1 cellular context compared by ENCODE assay signal in the genomic region with DNA sequence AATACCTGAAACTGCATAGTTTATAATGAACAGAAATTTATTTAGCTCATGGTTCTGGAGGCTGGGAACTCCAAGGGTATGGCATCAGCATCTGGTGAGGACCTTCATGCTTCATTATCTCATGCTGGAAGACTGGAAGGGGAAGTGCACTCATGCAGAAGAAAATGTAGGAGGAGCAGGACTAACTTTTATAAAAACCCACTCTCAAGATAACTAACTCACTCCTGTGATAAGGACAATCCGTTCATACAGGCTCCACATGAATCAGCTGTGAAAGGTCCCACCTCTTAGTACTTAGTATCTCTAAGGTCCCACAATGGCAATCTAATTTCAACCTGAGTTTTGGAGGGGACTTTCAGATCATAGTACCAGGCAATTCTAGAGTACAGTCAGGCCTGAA.
A peak's percentile ranks its signal among the peaks of the same experiment; 100 is the strongest.
TF ChIP-seq lines count a peak whose summit lies in the region.

No MANE protein-coding gene starts in this region.

TF ChIP-seq in K562, 482 proteins besides CTCF, POLR2A, EP300 and RAD21:
- 0 out of 2 replicates have a peak, but pooled peaks have one; percentile 8 for TF ChIP-seq JUND (IDR thresholded peaks at IDR 0.05; ENCODE audit: borderline replicate concordance, low read depth, low read length)
- TF ChIP-seq JUND (tag; IDR thresholded peaks at IDR 0.05; ENCODE audit: borderline replicate concordance, low read depth, low read length), result no peak; the same call in 2 of the 3 replicates
- peak; percentile 19; the same call in 1 of the 2 replicates for TF ChIP-seq FOSL1 (tag; conservative IDR thresholded peaks at IDR 0.05)
- peak; percentile 70 to 86 for TF ChIP-seq TRIM24 (IDR thresholded peaks at IDR 0.05)
- TF ChIP-seq DPF2 (IDR thresholded peaks at IDR 0.05), result 0 out of 2 replicates have a peak, but pooled peaks have one; percentile 14
- no peak for TF ChIP-seq ZNF436 (CRISPR knock-in tag; IDR thresholded peaks at IDR 0.05)
- no peak for TF ChIP-seq HNRNPUL1 (IDR thresholded peaks at IDR 0.05; ENCODE audit: low read length)
- TF ChIP-seq CTBP1 (IDR thresholded peaks at IDR 0.05; ENCODE audit: borderline replicate concordance), result peak; percentile 55
- peak; percentile 25; the same call in 1 of the 2 replicates for TF ChIP-seq MTA1 (IDR thresholded peaks at IDR 0.05; ENCODE audit: borderline replicate concordance)
- TF ChIP-seq, protein P1, sequence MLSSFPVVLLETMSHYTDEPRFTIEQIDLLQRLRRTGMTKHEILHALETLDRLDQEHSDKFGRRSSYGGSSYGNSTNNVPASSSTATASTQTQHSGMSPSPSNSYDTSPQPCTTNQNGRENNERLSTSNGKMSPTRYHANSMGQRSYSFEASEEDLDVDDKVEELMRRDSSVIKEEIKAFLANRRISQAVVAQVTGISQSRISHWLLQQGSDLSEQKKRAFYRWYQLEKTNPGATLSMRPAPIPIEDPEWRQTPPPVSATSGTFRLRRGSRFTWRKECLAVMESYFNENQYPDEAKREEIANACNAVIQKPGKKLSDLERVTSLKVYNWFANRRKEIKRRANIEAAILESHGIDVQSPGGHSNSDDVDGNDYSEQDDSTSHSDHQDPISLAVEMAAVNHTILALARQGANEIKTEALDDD (IDR thresholded peaks at IDR 0.05), result peak; percentile 93
- peak; percentile 46; the same call in 1 of the 2 replicates for TF ChIP-seq SMARCE1 (IDR thresholded peaks at IDR 0.05)
- TF ChIP-seq CBX5 (IDR thresholded peaks at IDR 0.05; ENCODE audit: borderline replicate concordance, low read depth), result peak; percentile 95
- peak; percentile 27 for TF ChIP-seq DACH1 (IDR thresholded peaks at IDR 0.05; ENCODE audit: partially characterized antibody)
- TF ChIP-seq, protein P2, sequence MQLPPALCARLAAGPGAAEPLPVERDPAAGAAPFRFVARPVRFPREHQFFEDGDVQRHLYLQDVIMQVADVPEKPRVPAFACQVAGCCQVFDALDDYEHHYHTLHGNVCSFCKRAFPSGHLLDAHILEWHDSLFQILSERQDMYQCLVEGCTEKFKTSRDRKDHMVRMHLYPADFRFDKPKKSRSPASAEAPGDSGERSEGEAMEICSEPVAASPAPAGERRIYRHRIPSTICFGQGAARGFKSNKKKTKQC (CRISPR knock-in tag; IDR thresholded peaks at IDR 0.05), result no peak
- 0 out of 2 replicates have a peak, but pooled peaks have one; percentile 29 for TF ChIP-seq KAT7 (CRISPR knock-in tag; IDR thresholded peaks at IDR 0.05; ENCODE audit: borderline replicate concordance)
- peak; percentile 39; the same call in 1 of the 2 replicates for TF ChIP-seq ETV1 (tag; conservative IDR thresholded peaks at IDR 0.05; ENCODE audit: low read depth)
- TF ChIP-seq TCF3 (CRISPR knock-in tag; IDR thresholded peaks at IDR 0.05), result peak; percentile 40
- TF ChIP-seq CCNT2 (IDR thresholded peaks at IDR 0.05; ENCODE audit: borderline replicate concordance, extremely low read depth, insufficient read length, low read depth, low read length), result peak; percentile 17
- no peak for TF ChIP-seq SMAD2 (IDR thresholded peaks at IDR 0.05; ENCODE audit: low read depth, low read length)
- TF ChIP-seq FOXP1 (CRISPR knock-in tag; IDR thresholded peaks at IDR 0.05), result no peak
- peak; percentile 53; the same call in 1 of the 2 replicates for TF ChIP-seq TEAD4 (IDR thresholded peaks at IDR 0.05; ENCODE audit: low read length)
- no peak for TF ChIP-seq TEAD4 (CRISPR knock-in tag; IDR thresholded peaks at IDR 0.05; ENCODE audit: borderline replicate concordance)
- peak in 1 of 2 experiments; percentile 13; a peak in 1 of 4 replicates for TF ChIP-seq TBL1XR1 (IDR thresholded peaks at IDR 0.05; ENCODE audit: low read length in 2 of 2)
- peak; percentile 76; the same call in 1 of the 2 replicates for TF ChIP-seq CBX1 (IDR thresholded peaks at IDR 0.05; ENCODE audit: low read depth)
- TF ChIP-seq MYNN (IDR thresholded peaks at IDR 0.05), result 0 out of 2 replicates have a peak, but pooled peaks have one; percentile 16
- TF ChIP-seq MYNN (CRISPR knock-in tag; IDR thresholded peaks at IDR 0.05), result no peak
- TF ChIP-seq CBFA2T3 (IDR thresholded peaks at IDR 0.05), result peak; percentile 56
- TF ChIP-seq POLR2AphosphoS5 (IDR thresholded peaks at IDR 0.05; ENCODE audit: control insufficient read depth, insufficient read depth, low read depth, low read length), result no peak
- TF ChIP-seq ATF7 (IDR thresholded peaks at IDR 0.05), result 0 out of 2 replicates have a peak, but pooled peaks have one; percentile 48
- TF ChIP-seq, protein P3, sequence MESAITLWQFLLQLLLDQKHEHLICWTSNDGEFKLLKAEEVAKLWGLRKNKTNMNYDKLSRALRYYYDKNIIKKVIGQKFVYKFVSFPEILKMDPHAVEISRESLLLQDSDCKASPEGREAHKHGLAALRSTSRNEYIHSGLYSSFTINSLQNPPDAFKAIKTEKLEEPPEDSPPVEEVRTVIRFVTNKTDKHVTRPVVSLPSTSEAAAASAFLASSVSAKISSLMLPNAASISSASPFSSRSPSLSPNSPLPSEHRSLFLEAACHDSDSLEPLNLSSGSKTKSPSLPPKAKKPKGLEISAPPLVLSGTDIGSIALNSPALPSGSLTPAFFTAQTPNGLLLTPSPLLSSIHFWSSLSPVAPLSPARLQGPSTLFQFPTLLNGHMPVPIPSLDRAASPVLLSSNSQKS (CRISPR knock-in tag; IDR thresholded peaks at IDR 0.05), result no peak
- TF ChIP-seq, protein P4, sequence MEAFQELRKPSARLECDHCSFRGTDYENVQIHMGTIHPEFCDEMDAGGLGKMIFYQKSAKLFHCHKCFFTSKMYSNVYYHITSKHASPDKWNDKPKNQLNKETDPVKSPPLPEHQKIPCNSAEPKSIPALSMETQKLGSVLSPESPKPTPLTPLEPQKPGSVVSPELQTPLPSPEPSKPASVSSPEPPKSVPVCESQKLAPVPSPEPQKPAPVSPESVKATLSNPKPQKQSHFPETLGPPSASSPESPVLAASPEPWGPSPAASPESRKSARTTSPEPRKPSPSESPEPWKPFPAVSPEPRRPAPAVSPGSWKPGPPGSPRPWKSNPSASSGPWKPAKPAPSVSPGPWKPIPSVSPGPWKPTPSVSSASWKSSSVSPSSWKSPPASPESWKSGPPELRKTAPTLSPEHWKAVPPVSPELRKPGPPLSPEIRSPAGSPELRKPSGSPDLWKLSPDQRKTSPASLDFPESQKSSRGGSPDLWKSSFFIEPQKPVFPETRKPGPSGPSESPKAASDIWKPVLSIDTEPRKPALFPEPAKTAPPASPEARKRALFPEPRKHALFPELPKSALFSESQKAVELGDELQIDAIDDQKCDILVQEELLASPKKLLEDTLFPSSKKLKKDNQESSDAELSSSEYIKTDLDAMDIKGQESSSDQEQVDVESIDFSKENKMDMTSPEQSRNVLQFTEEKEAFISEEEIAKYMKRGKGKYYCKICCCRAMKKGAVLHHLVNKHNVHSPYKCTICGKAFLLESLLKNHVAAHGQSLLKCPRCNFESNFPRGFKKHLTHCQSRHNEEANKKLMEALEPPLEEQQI (IDR thresholded peaks at IDR 0.05), result 0 out of 2 replicates have a peak, but pooled peaks have one; percentile 26
- TF ChIP-seq, protein P5, sequence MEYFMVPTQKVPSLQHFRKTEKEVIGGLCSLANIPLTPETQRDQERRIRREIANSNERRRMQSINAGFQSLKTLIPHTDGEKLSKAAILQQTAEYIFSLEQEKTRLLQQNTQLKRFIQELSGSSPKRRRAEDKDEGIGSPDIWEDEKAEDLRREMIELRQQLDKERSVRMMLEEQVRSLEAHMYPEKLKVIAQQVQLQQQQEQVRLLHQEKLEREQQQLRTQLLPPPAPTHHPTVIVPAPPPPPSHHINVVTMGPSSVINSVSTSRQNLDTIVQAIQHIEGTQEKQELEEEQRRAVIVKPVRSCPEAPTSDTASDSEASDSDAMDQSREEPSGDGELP (CRISPR knock-in tag; IDR thresholded peaks at IDR 0.05; ENCODE audit: borderline replicate concordance), result peak; percentile 43; the same call in 1 of the 2 replicates
- peak in 1 of 2 experiments; percentile 24; a peak in 1 of 4 replicates for TF ChIP-seq RCOR1 (IDR thresholded peaks at IDR 0.05; ENCODE audit: borderline replicate concordance in 1 of 2, low read depth in 2 of 2, low read length in 2 of 2)
- peak; percentile 91; the same call in 1 of the 2 replicates for TF ChIP-seq SPI1 (IDR thresholded peaks at IDR 0.05; ENCODE audit: borderline replicate concordance, low read depth, low read length)
- TF ChIP-seq SOX6 (IDR thresholded peaks at IDR 0.05), result peak; percentile 40; the same call in 1 of the 2 replicates
- TF ChIP-seq ARID1B (IDR thresholded peaks at IDR 0.05), result peak; percentile 50
- peak in 1 of 2 experiments; percentile 82; a peak in 2 of 3 replicates for TF ChIP-seq CBX3 (IDR thresholded peaks at IDR 0.05; ENCODE audit: borderline replicate concordance in 1 of 2, low read length in 2 of 2)
- no peak for TF ChIP-seq POU5F1 (IDR thresholded peaks at IDR 0.05; ENCODE audit: borderline replicate concordance, low read depth, low read length, partially characterized antibody)
- TF ChIP-seq RFX7 (CRISPR knock-in tag; IDR thresholded peaks at IDR 0.05), result no peak
- peak; percentile 73; the same call in 1 of the 2 replicates for TF ChIP-seq TRIM28 (IDR thresholded peaks at IDR 0.05)
TF ChIP-seq in K562: peak in this region for 28.
